ENCODE assay signal across 1 cellular context in the genomic region with DNA sequence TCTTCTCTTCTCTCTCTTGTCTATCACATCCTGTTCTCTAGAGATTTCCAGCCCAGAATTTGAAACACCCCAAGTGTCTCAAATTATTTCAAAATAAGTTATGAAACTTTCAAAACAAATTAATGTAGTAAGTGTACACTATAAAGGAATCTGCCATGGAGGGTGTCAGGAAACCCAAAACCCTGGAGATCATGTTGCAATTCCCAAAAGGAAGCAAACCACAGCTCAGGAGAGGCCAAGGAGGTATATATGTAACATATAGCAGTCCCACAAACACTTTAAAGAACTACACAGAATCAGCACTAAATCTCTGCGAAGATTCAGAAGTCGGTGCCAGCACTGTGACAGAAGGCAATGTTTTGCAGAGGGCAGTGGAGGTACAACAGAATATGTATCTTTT.
TF ChIP-seq lines count a peak whose summit lies in the region.

No MANE protein-coding gene starts in this region.

TF ChIP-seq in WTC11, 78 proteins besides CTCF, POLR2A, EP300 and RAD21 (continued from another document):
- TF ChIP-seq, protein P1, sequence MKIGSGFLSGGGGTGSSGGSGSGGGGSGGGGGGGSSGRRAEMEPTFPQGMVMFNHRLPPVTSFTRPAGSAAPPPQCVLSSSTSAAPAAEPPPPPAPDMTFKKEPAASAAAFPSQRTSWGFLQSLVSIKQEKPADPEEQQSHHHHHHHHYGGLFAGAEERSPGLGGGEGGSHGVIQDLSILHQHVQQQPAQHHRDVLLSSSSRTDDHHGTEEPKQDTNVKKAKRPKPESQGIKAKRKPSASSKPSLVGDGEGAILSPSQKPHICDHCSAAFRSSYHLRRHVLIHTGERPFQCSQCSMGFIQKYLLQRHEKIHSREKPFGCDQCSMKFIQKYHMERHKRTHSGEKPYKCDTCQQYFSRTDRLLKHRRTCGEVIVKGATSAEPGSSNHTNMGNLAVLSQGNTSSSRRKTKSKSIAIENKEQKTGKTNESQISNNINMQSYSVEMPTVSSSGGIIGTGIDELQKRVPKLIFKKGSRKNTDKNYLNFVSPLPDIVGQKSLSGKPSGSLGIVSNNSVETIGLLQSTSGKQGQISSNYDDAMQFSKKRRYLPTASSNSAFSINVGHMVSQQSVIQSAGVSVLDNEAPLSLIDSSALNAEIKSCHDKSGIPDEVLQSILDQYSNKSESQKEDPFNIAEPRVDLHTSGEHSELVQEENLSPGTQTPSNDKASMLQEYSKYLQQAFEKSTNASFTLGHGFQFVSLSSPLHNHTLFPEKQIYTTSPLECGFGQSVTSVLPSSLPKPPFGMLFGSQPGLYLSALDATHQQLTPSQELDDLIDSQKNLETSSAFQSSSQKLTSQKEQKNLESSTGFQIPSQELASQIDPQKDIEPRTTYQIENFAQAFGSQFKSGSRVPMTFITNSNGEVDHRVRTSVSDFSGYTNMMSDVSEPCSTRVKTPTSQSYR (CRISPR knock-in tag; IDR thresholded peaks at IDR 0.05): no peak
- TF ChIP-seq, protein P2, sequence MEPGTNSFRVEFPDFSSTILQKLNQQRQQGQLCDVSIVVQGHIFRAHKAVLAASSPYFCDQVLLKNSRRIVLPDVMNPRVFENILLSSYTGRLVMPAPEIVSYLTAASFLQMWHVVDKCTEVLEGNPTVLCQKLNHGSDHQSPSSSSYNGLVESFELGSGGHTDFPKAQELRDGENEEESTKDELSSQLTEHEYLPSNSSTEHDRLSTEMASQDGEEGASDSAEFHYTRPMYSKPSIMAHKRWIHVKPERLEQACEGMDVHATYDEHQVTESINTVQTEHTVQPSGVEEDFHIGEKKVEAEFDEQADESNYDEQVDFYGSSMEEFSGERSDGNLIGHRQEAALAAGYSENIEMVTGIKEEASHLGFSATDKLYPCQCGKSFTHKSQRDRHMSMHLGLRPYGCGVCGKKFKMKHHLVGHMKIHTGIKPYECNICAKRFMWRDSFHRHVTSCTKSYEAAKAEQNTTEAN (CRISPR knock-in tag; IDR thresholded peaks at IDR 0.05): no peak
- TF ChIP-seq, protein P3, sequence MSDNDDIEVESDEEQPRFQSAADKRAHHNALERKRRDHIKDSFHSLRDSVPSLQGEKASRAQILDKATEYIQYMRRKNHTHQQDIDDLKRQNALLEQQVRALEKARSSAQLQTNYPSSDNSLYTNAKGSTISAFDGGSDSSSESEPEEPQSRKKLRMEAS (CRISPR knock-in tag; IDR thresholded peaks at IDR 0.05): no peak
